Comparison of ENCODE assay signal across 1 cellular context in genomic region chr6:168734523-168734922, GRCh38.
TF ChIP-seq lines count a peak whose summit lies in the region.

No MANE protein-coding gene starts in this region.

TF ChIP-seq in GM23338, 12 proteins besides CTCF, POLR2A, EP300 and RAD21 (continued from another document):
- TF ChIP-seq REST (IDR thresholded peaks at IDR 0.05; ENCODE audit: unreplicated experiment), result no peak
